Comparison of ENCODE assay signal across 1 cellular context in genomic region chr12:26043139-26044006, GRCh38.
TF ChIP-seq lines count a peak whose summit lies in the region.

No MANE protein-coding gene starts in this region.

TF ChIP-seq in H1, 55 proteins besides CTCF, POLR2A, EP300 and RAD21:
- no peak for TF ChIP-seq NANOG (IDR thresholded peaks at IDR 0.05; ENCODE audit: insufficient read depth, low read depth, low read length, poor library complexity, severe bottlenecking)
- no peak for TF ChIP-seq CBX5 (IDR thresholded peaks at IDR 0.05; ENCODE audit: low read depth, low read length)
- no peak for TF ChIP-seq ZNF274 (IDR thresholded peaks at IDR 0.05; ENCODE audit: borderline replicate concordance, extremely low read depth, low read length)
- TF ChIP-seq MAX (IDR thresholded peaks at IDR 0.05): no peak
- TF ChIP-seq RBBP5 (IDR thresholded peaks at IDR 0.05; ENCODE audit: borderline replicate concordance, low read depth, low read length): no peak
- no peak for TF ChIP-seq TBP (IDR thresholded peaks at IDR 0.05; ENCODE audit: low read depth, low read length)
- TF ChIP-seq RNF2 (IDR thresholded peaks at IDR 0.05; ENCODE audit: borderline replicate concordance, low read depth, low read length, missing control alignments, poor library complexity, severe bottlenecking): no peak
- no peak for TF ChIP-seq TAF7 (optimal IDR thresholded peaks at IDR 0.05; ENCODE audit: borderline replicate concordance, low read depth, low read length)
- no peak for TF ChIP-seq TAF1 (IDR thresholded peaks at IDR 0.05; ENCODE audit: low read depth, low read length)
- TF ChIP-seq SIRT6 (IDR thresholded peaks at IDR 0.05; ENCODE audit: low read length): no peak
- no peak for TF ChIP-seq HDAC2 (IDR thresholded peaks at IDR 0.05; ENCODE audit: borderline replicate concordance in 1 of 2, low read depth in 2 of 2, low read length in 2 of 2)
- TF ChIP-seq ASH2L (IDR thresholded peaks at IDR 0.05; ENCODE audit: low read length): no peak
- TF ChIP-seq RXRA (IDR thresholded peaks at IDR 0.05; ENCODE audit: insufficient read depth, low read depth, low read length): no peak
- TF ChIP-seq GTF2F1 (IDR thresholded peaks at IDR 0.05; ENCODE audit: borderline replicate concordance, low read depth, low read length): no peak
- TF ChIP-seq RFX5 (IDR thresholded peaks at IDR 0.05; ENCODE audit: borderline replicate concordance, low read depth, low read length): no peak
- TF ChIP-seq JUND (IDR thresholded peaks at IDR 0.05; ENCODE audit: low read length): no peak
TF ChIP-seq in H1: peak in this region for 0.
